ENCODE assay signal across 17 cellular contexts in genomic region chr12:77337327-77337726, GRCh38.
DNase-seq lines count a peak whose midpoint lies in the region; TF ChIP-seq lines count a peak whose summit lies in the region.
"Had no signal": no experiment of that assay in that cellular context is flagged by ENCODE, and none has a peak within 500 bp of the region (broad histone marks: within the 10 kb centered on the region; RNA-seq: fewer than 3 reads in every experiment).

No MANE protein-coding gene starts in this region.

- TF ChIP-seq CTCF in mammary epithelial cell (conservative IDR thresholded peaks at IDR 0.05 in 1 of 2, IDR thresholded peaks at IDR 0.05 in 1 of 2; ENCODE audit: extremely low read depth in 1 of 2, insufficient read depth in 1 of 2, low read depth in 1 of 2, low read length in 2 of 2) (no peak), type B pancreatic cell (conservative IDR thresholded peaks at IDR 0.05) (no peak)

- no peak overlapping the region for H3K4me2 ChIP-seq in mammary epithelial cell (ENCODE audit: insufficient read depth, low read depth, low read length)

- H3K79me2 ChIP-seq in mammary epithelial cell (ENCODE audit: insufficient read depth, low read length): no peaks in the 10 kb centered on the region

- WGBS in mammary epithelial cell (ENCODE audit: low coverage, missing lambda C conversion rate): 75% methylated on average over 4 of the region's 4 CpGs

- no peaks in the 10 kb centered on the region for H4K20me1 ChIP-seq in mammary epithelial cell (ENCODE audit: insufficient read depth, low read length)

- no peak for TF ChIP-seq POLR2A in erythroblast (IDR thresholded peaks at IDR 0.05; ENCODE audit: low read length)

- H3K9me3 ChIP-seq in mammary epithelial cell (replicated peaks; ENCODE audit: insufficient read depth, low read length): no peaks in the 10 kb centered on the region
- H3K9me3 ChIP-seq: Peyer's patch had no signal

- intact Hi-C loops in mammary epithelial cell (cut with micrococcal nuclease): no loop called here

- no peaks in the 10 kb centered on the region for H3K36me3 ChIP-seq in mammary epithelial cell (ENCODE audit: insufficient read depth, low read length)
- H3K36me3 ChIP-seq: Peyer's patch had no signal

- peaks cover 4% of the 10 kb centered on the region for H3K4me1 ChIP-seq in mammary epithelial cell (ENCODE audit: insufficient read depth, low read length)
- H3K4me1 ChIP-seq: Peyer's patch had no signal

- H3K27ac Mint-ChIP-seq in type B pancreatic cell: no peak overlapping the region

- H3K36me3 Mint-ChIP-seq in type B pancreatic cell: no peaks in the 10 kb centered on the region

- H2AFZ ChIP-seq in mammary epithelial cell (ENCODE audit: low read depth, low read length): peak overlapping the region; percentile 49
- H2AFZ ChIP-seq: GM23248 had no signal

- peak; percentile 41 for DNase-seq in NCI-H748 (lab: John Stamatoyannopoulos, UW; ENCODE audit: unreplicated experiment)
- no peak for DNase-seq in NCI-H748 treated with DMSO at 0.1 percent for 48 hours (lab: John Stamatoyannopoulos, UW)
- peak; percentile 62 for DNase-seq in NCI-H510A treated with DMSO at 0.1 percent for 48 hours (lab: John Stamatoyannopoulos, UW)
- no peak for DNase-seq in mammary epithelial cell
- DNase-seq in SW480 (ENCODE audit: low spot score): no peak
- no peak for DNase-seq in erythroblast (lab: John Stamatoyannopoulos, UW)
- no peak for DNase-seq in type B pancreatic cell (ENCODE audit: extremely low spot score, unreplicated experiment)
- no peak for DNase-seq in SIG-M5 (lab: John Stamatoyannopoulos, UW)
- DNase-seq: AML-193, GM23248, KG1, MM.1S, NCI-H1105, NCI-H187 treated with DMSO at 0.1 percent for 48 hours, NCI-H526, Peyer's patch, Right ventricle myocardium superior had no signal

- no peak overlapping the region for H3K4me3 ChIP-seq in mammary epithelial cell (replicated peaks in 1 of 3; ENCODE audit: insufficient read depth in 1 of 3, low read depth in 2 of 3, low read length in 3 of 3)
- H3K4me3 ChIP-seq: GM23248, Peyer's patch had no signal

- no peak overlapping the region for H3K9ac ChIP-seq in mammary epithelial cell (ENCODE audit: insufficient read depth, low read length)
- H3K9ac ChIP-seq: GM23248 had no signal

- peaks cover 2% of the 10 kb centered on the region for H3K4me1 Mint-ChIP-seq in type B pancreatic cell (ENCODE audit: unreplicated experiment)

- dilution Hi-C loops in mammary epithelial cell (cut with HindIII; ENCODE audit: low sequenced_read_pairs): no loop called here

- in situ Hi-C loops in mammary epithelial cell (cut with MboI; ENCODE audit: low sequenced_read_pairs in 2 of 2): no loop called here

- CTCF ChIA-PET in mammary epithelial cell (lab: Charles Lee; ENCODE audit: low non-redundant PET): no interaction called here

- no peaks in the 10 kb centered on the region for H3K9me3 Mint-ChIP-seq in type B pancreatic cell

- no TSS peak for BruUV-seq in mammary epithelial cell (replicated peaks; lab: Mats Ljungman, UMichigan)

- H3K4me3 Mint-ChIP-seq in type B pancreatic cell: no peak overlapping the region

- no peaks in the 10 kb centered on the region for H3K27me3 Mint-ChIP-seq in type B pancreatic cell

- no peaks in the 10 kb centered on the region for H3K27me3 ChIP-seq in mammary epithelial cell (ENCODE audit: insufficient read depth, low read length)
- H3K27me3 ChIP-seq: Peyer's patch had no signal

- H3K27ac ChIP-seq in mammary epithelial cell (ENCODE audit: insufficient read depth, low read depth, low read length): no peak overlapping the region
- H3K27ac ChIP-seq: GM23248, Peyer's patch had no signal

Comparison
In these comparisons a context has a peak if more than half of its experiments do, and no peak if none do; other contexts are left out.
1. DNase-seq: peak in NCI-H748 (single experiment) and NCI-H510A treated with DMSO at 0.1 percent for 48 hours (single experiment); none in NCI-H748 treated with DMSO at 0.1 percent for 48 hours (single experiment), mammary epithelial cell (single experiment), SW480 (single experiment), erythroblast (0 of 2), type B pancreatic cell (single experiment) and SIG-M5 (single experiment).